ENCODE assay signal across 9 cellular contexts in genomic region chrY:19433049-19433448, GRCh38.
DNase-seq lines count a peak whose midpoint lies in the region; ATAC-seq, FAIRE-seq and TF ChIP-seq lines count a peak whose summit lies in the region.
"Had no signal": no experiment of that assay in that cellular context is flagged by ENCODE, and none has a peak within 500 bp of the region (broad histone marks: within the 10 kb centered on the region; RNA-seq: fewer than 3 reads in every experiment).

No MANE protein-coding gene starts in this region.

- H3K9ac ChIP-seq in astrocyte (ENCODE audit: low read length) = no peak overlapping the region

- TF ChIP-seq CTCF in astrocyte (IDR thresholded peaks at IDR 0.05; ENCODE audit: insufficient read depth, low read depth, low read length) (peak; percentile 46), WERI-Rb-1 (IDR thresholded peaks at IDR 0.05; ENCODE audit: low read depth, low read length) (no peak)

- no peak overlapping the region for H3K4me3 Mint-ChIP-seq in astrocyte (ENCODE audit: unreplicated experiment)
- peak overlapping the region; percentile 18 for H3K4me3 Mint-ChIP-seq in natural killer cell treated with Interleukin-12 subunit alpha and Interleukin-12 subunit beta and Interleukin-15 and Interleukin-18, amount 100 ng/mL, for 72 hours
- H3K4me3 Mint-ChIP-seq: activated CD4-positive, alpha-beta memory T cell treated with anti-CD3 and anti-CD28 coated beads, Interleukin-2, amount 10 ng/mL, durations not matched to agents 7 days and 5 days had no signal

- no peaks in the 10 kb centered on the region for H3K27me3 Mint-ChIP-seq in astrocyte (ENCODE audit: low read depth, unreplicated experiment)
- no peaks in the 10 kb centered on the region for H3K27me3 Mint-ChIP-seq in natural killer cell treated with Interleukin-12 subunit alpha and Interleukin-12 subunit beta and Interleukin-15 and Interleukin-18, amount 100 ng/mL, for 72 hours
- H3K27me3 Mint-ChIP-seq: activated CD4-positive, alpha-beta memory T cell treated with anti-CD3 and anti-CD28 coated beads, Interleukin-2, amount 10 ng/mL, durations not matched to agents 7 days and 5 days had no signal

- ATAC-seq in HG03565 (IDR thresholded peaks at IDR 0.05; ENCODE audit: unreplicated experiment) = peak; percentile 63
- ATAC-seq in natural killer cell treated with Interleukin-12 subunit alpha and Interleukin-12 subunit beta and Interleukin-15 and Interleukin-18, amount 100 ng/mL, for 72 hours = no peak
- ATAC-seq in HG03521 (IDR thresholded peaks at IDR 0.05; ENCODE audit: unreplicated experiment) = no peak

- no peak overlapping the region for H3K27ac Mint-ChIP-seq in astrocyte (ENCODE audit: unreplicated experiment)
- H3K27ac Mint-ChIP-seq in natural killer cell treated with Interleukin-12 subunit alpha and Interleukin-12 subunit beta and Interleukin-15 and Interleukin-18, amount 100 ng/mL, for 72 hours = no peak overlapping the region
- H3K27ac Mint-ChIP-seq: activated CD4-positive, alpha-beta memory T cell treated with anti-CD3 and anti-CD28 coated beads, Interleukin-2, amount 10 ng/mL, durations not matched to agents 7 days and 5 days had no signal

- no peaks in the 10 kb centered on the region for H3K9me3 Mint-ChIP-seq in astrocyte (ENCODE audit: unreplicated experiment)
- no peaks in the 10 kb centered on the region for H3K9me3 Mint-ChIP-seq in natural killer cell treated with Interleukin-12 subunit alpha and Interleukin-12 subunit beta and Interleukin-15 and Interleukin-18, amount 100 ng/mL, for 72 hours
- H3K9me3 Mint-ChIP-seq: activated CD4-positive, alpha-beta memory T cell treated with anti-CD3 and anti-CD28 coated beads, Interleukin-2, amount 10 ng/mL, durations not matched to agents 7 days and 5 days had no signal

- no peaks in the 10 kb centered on the region for H3K79me2 ChIP-seq in astrocyte (ENCODE audit: insufficient read depth, low read length)

- H4K20me1 ChIP-seq in astrocyte (ENCODE audit: insufficient read depth, low read length) = no peaks in the 10 kb centered on the region

- no peak overlapping the region for H3K4me2 ChIP-seq in astrocyte (ENCODE audit: low read length)

- no peaks in the 10 kb centered on the region for H3K4me1 Mint-ChIP-seq in astrocyte (ENCODE audit: low read depth, unreplicated experiment)
- H3K4me1 Mint-ChIP-seq in natural killer cell treated with Interleukin-12 subunit alpha and Interleukin-12 subunit beta and Interleukin-15 and Interleukin-18, amount 100 ng/mL, for 72 hours (ENCODE audit: low read depth in 2 of 2) = peaks cover 0 to 8% of the 10 kb centered on the region in 2 donors

- no peak overlapping the region for H2AFZ ChIP-seq in astrocyte (ENCODE audit: low read depth, low read length)

- no peaks in the 10 kb centered on the region for H3K36me3 Mint-ChIP-seq in astrocyte (ENCODE audit: low read depth, unreplicated experiment)
- H3K36me3 Mint-ChIP-seq in natural killer cell treated with Interleukin-12 subunit alpha and Interleukin-12 subunit beta and Interleukin-15 and Interleukin-18, amount 100 ng/mL, for 72 hours = peaks cover 9% of the 10 kb centered on the region

- H3K36me3 ChIP-seq in astrocyte (ENCODE audit: insufficient read depth, low read length) (no peaks in the 10 kb centered on the region), WERI-Rb-1 (no peaks in the 10 kb centered on the region)

- no peak for FAIRE-seq in astrocyte (lab: Jason Lieb, UNC)

- H3K4me1 ChIP-seq in astrocyte (ENCODE audit: insufficient read depth, low read length) = no peaks in the 10 kb centered on the region

- no peaks in the 10 kb centered on the region for H3K27me3 ChIP-seq in astrocyte (ENCODE audit: insufficient read depth, low read length)
- H3K27me3 ChIP-seq in WERI-Rb-1 (ENCODE audit: insufficient read depth, low read depth, severe bottlenecking) = no peaks in the 10 kb centered on the region

- H3K4me3 ChIP-seq in astrocyte (ENCODE audit: insufficient read depth, low read depth, low read length) (no peak overlapping the region), WERI-Rb-1 (ENCODE audit: low read depth, low read length) (no peak overlapping the region)

- no peak overlapping the region for H3K27ac ChIP-seq in astrocyte (ENCODE audit: low read depth, low read length)
- H3K27ac ChIP-seq in WERI-Rb-1 = no peak overlapping the region

- H3K9me3 ChIP-seq in astrocyte (ENCODE audit: insufficient read depth, low read depth, low read length) (no peaks in the 10 kb centered on the region), WERI-Rb-1 (ENCODE audit: severe bottlenecking) (no peaks in the 10 kb centered on the region)

- DNase-seq in EH (ENCODE audit: low read depth) (peak; percentile 51), astrocyte (ENCODE audit: low read depth) (no peak), GDM1 (lab: John Stamatoyannopoulos, UW) (no peak), WERI-Rb-1 (no peak), SHP77 treated with DMSO at 0.1 percent for 48 hours (lab: John Stamatoyannopoulos, UW) (no peak)
- no peak for DNase-seq in natural killer cell treated with Interleukin-12 subunit alpha and Interleukin-12 subunit beta and Interleukin-15 and Interleukin-18, amount 100 ng/mL, for 72 hours (ENCODE audit: low spot score)
- DNase-seq: activated CD4-positive, alpha-beta memory T cell treated with anti-CD3 and anti-CD28 coated beads, Interleukin-2, amount 10 ng/mL, durations not matched to agents 7 days and 5 days had no signal
